In genomic region chr3:193614430-193614829, GRCh38 we compare ENCODE assay signal across 21 cellular contexts. TPM values are rescaled to one million over a fixed set of nuclear protein-coding genes. Genes with fewer than 3 reads are reported as not detected.
A peak's percentile ranks its signal among the peaks of the same experiment; 100 is the strongest.
DNase-seq lines count a peak whose midpoint lies in the region; ATAC-seq and TF ChIP-seq lines count a peak whose summit lies in the region.
"Had no signal": no experiment of that assay in that cellular context is flagged by ENCODE, and none has a peak within 500 bp of the region (broad histone marks: within the 10 kb centered on the region; RNA-seq: fewer than 3 reads in every experiment).

No MANE protein-coding gene starts in this region.

- no peak for TF ChIP-seq POLR2A in tibial nerve (IDR thresholded peaks at IDR 0.05)

- H3K27me3 Mint-ChIP-seq in activated CD8-positive, alpha-beta memory T cell treated with anti-CD3 and anti-CD28 coated beads, Interleukin-2, amount 10 ng/mL, durations not matched to agents 7 days and 5 days, result no peaks in the 10 kb centered on the region
- no peaks in the 10 kb centered on the region for H3K27me3 Mint-ChIP-seq in T-cell
- H3K27me3 Mint-ChIP-seq in activated naive CD8-positive, alpha-beta T cell treated with anti-CD3 and anti-CD28 coated beads, Interleukin-2, amount 50 U/mL, for 24 hours, result no peaks in the 10 kb centered on the region
- H3K27me3 Mint-ChIP-seq: progenitor cell of endocrine pancreas had no signal

- no peaks in the 10 kb centered on the region for H3K4me1 ChIP-seq in osteoblast (ENCODE audit: insufficient read depth, low read length)
- H3K4me1 ChIP-seq in tibial nerve, result peaks cover 0 to 4% (median 0%) of the 10 kb centered on the region in 4 donors
- H3K4me1 ChIP-seq: A549, esophagus muscularis mucosa had no signal

- H3K36me3 ChIP-seq in osteoblast (ENCODE audit: insufficient read depth, low read length) (peaks cover 29% of the 10 kb centered on the region), tibial nerve (peaks cover 0 to 61% (median 0%) of the 10 kb centered on the region in 3 donors)

- H3K4me1 Mint-ChIP-seq in activated CD8-positive, alpha-beta memory T cell treated with anti-CD3 and anti-CD28 coated beads, Interleukin-2, amount 10 ng/mL, durations not matched to agents 7 days and 5 days, result peaks cover 20% of the 10 kb centered on the region
- H3K4me1 Mint-ChIP-seq in T-cell, result peaks cover 25 to 37% (median 28%) of the 10 kb centered on the region in 3 donors
- peaks cover 30% of the 10 kb centered on the region for H3K4me1 Mint-ChIP-seq in activated naive CD8-positive, alpha-beta T cell treated with anti-CD3 and anti-CD28 coated beads, Interleukin-2, amount 50 U/mL, for 24 hours
- H3K4me1 Mint-ChIP-seq in stimulated activated effector memory CD8-positive, alpha-beta T cell treated with anti-CD3 and anti-CD28 coated beads, Interleukin-12 subunit alpha, Interleukin-12 subunit beta, amount 100 ng/mL, for 72 hours, result peaks cover 25% of the 10 kb centered on the region

- ATAC-seq in activated CD8-positive, alpha-beta memory T cell treated with anti-CD3 and anti-CD28 coated beads, Interleukin-2, amount 10 ng/mL, durations not matched to agents 7 days and 5 days, result peak; percentile 74
- peak in 3 of 4 experiments; percentile 41 to 75 (median 53) for ATAC-seq in T-cell (replicated peaks in 1 of 4)
- peak; percentile 81 for ATAC-seq in activated naive CD8-positive, alpha-beta T cell treated with anti-CD3 and anti-CD28 coated beads, Interleukin-2, amount 50 U/mL, for 24 hours
- peak; percentile 60 for ATAC-seq in stimulated activated effector memory CD8-positive, alpha-beta T cell treated with anti-CD3 and anti-CD28 coated beads, Interleukin-12 subunit alpha, Interleukin-12 subunit beta, amount 100 ng/mL, for 72 hours
- ATAC-seq: A549 had no signal

- H3K27ac Mint-ChIP-seq in activated CD8-positive, alpha-beta memory T cell treated with anti-CD3 and anti-CD28 coated beads, Interleukin-2, amount 10 ng/mL, durations not matched to agents 7 days and 5 days, result peak overlapping the region; percentile 78
- H3K27ac Mint-ChIP-seq in T-cell, result peak overlapping the region; percentile 39 to 75
- H3K27ac Mint-ChIP-seq in activated naive CD8-positive, alpha-beta T cell treated with anti-CD3 and anti-CD28 coated beads, Interleukin-2, amount 50 U/mL, for 24 hours, result peak overlapping the region; percentile 53
- peak overlapping the region; percentile 30 for H3K27ac Mint-ChIP-seq in stimulated activated effector memory CD8-positive, alpha-beta T cell treated with anti-CD3 and anti-CD28 coated beads, Interleukin-12 subunit alpha, Interleukin-12 subunit beta, amount 100 ng/mL, for 72 hours

- H3K4me3 Mint-ChIP-seq in activated CD8-positive, alpha-beta memory T cell treated with anti-CD3 and anti-CD28 coated beads, Interleukin-2, amount 10 ng/mL, durations not matched to agents 7 days and 5 days, result no peak overlapping the region
- H3K4me3 Mint-ChIP-seq in T-cell, result peak overlapping the region in 1 of 3 donors; percentile 30
- H3K4me3 Mint-ChIP-seq in activated naive CD8-positive, alpha-beta T cell treated with anti-CD3 and anti-CD28 coated beads, Interleukin-2, amount 50 U/mL, for 24 hours, result no peak overlapping the region
- H3K4me3 Mint-ChIP-seq in stimulated activated effector memory CD8-positive, alpha-beta T cell treated with anti-CD3 and anti-CD28 coated beads, Interleukin-12 subunit alpha, Interleukin-12 subunit beta, amount 100 ng/mL, for 72 hours, result no peak overlapping the region

- no peak overlapping the region for H3K4me3 ChIP-seq in osteoblast (ENCODE audit: insufficient read depth, low read length)
- H3K4me3 ChIP-seq in tibial nerve, result no peak overlapping the region
- H3K4me3 ChIP-seq: A549, esophagus muscularis mucosa, skin epidermis had no signal

- TF ChIP-seq CTCF in osteoblast (IDR thresholded peaks at IDR 0.05; ENCODE audit: extremely low read depth, low read depth, low read length) (no peak), tibial nerve (IDR thresholded peaks at IDR 0.05) (no peak)

- DNase-seq in activated CD8-positive, alpha-beta memory T cell treated with anti-CD3 and anti-CD28 coated beads, Interleukin-2, amount 10 ng/mL, durations not matched to agents 7 days and 5 days, result no peak
- no peak for DNase-seq in activated CD8-positive, alpha-beta memory T cell treated with anti-CD3 and anti-CD28 coated beads, Interleukin-2, amount 50 U/mL, for 48 hours
- DNase-seq in T-cell (no peak), osteoblast (ENCODE audit: insufficient read length, low spot score, missing footprints) (no peak), tibial nerve (ENCODE audit: low spot score in 2 of 2) (no peak), NOMO-1 treated with DMSO at 0.1 percent for 48 hours (lab: John Stamatoyannopoulos, UW; ENCODE audit: unreplicated experiment) (no peak)
- DNase-seq in activated naive CD8-positive, alpha-beta T cell treated with anti-CD3 and anti-CD28 coated beads, Interleukin-2, amount 50 U/mL, for 24 hours, result no peak
- DNase-seq in stimulated activated effector memory CD8-positive, alpha-beta T cell treated with anti-CD3 and anti-CD28 coated beads, Interleukin-12 subunit alpha, Interleukin-12 subunit beta, amount 100 ng/mL, for 72 hours (ENCODE audit: low spot score in 2 of 2), result no peak
- DNase-seq: amniotic stem cell; caudate nucleus; H7; NCI-H1436; NCI-H2171 treated with DMSO at 0.1 percent for 48 hours; NCI-H69; SHP77; stimulated activated CD4-positive, alpha-beta T cell treated with anti-CD3 and anti-CD28 coated beads, Interleukin-2, amount 100 ng/mL, for 48 hours; WERI-Rb-1 had no signal

- 59 to 72% methylated on average over 2 of the region's 2 CpGs for WGBS in tibial nerve, 2 donors

- peaks cover 46% of the 10 kb centered on the region for H3K79me2 ChIP-seq in osteoblast (ENCODE audit: insufficient read depth, low read length)

- H3K27me3 ChIP-seq in osteoblast (ENCODE audit: insufficient read depth, low read length), result no peaks in the 10 kb centered on the region
- H3K27me3 ChIP-seq in tibial nerve, result no peaks in the 10 kb centered on the region
- H3K27me3 ChIP-seq: esophagus muscularis mucosa had no signal

- H3K9me3 ChIP-seq in osteoblast (ENCODE audit: low read depth, low read length), result no peaks in the 10 kb centered on the region
- H3K9me3 ChIP-seq in tibial nerve, result peaks cover 0 to 12% (median 0%) of the 10 kb centered on the region in 4 donors
- H3K9me3 ChIP-seq: A549, esophagus muscularis mucosa had no signal

- H4K20me1 ChIP-seq in osteoblast (ENCODE audit: insufficient read depth, low read length), result peaks cover 9% of the 10 kb centered on the region

- peaks cover 73% of the 10 kb centered on the region for H3K36me3 Mint-ChIP-seq in activated CD8-positive, alpha-beta memory T cell treated with anti-CD3 and anti-CD28 coated beads, Interleukin-2, amount 10 ng/mL, durations not matched to agents 7 days and 5 days
- peaks cover 47% of the 10 kb centered on the region for H3K36me3 Mint-ChIP-seq in T-cell
- peaks cover 78% of the 10 kb centered on the region for H3K36me3 Mint-ChIP-seq in activated naive CD8-positive, alpha-beta T cell treated with anti-CD3 and anti-CD28 coated beads, Interleukin-2, amount 50 U/mL, for 24 hours (ENCODE audit: low read depth)
- H3K36me3 Mint-ChIP-seq in stimulated activated effector memory CD8-positive, alpha-beta T cell treated with anti-CD3 and anti-CD28 coated beads, Interleukin-12 subunit alpha, Interleukin-12 subunit beta, amount 100 ng/mL, for 72 hours, result peaks cover 52% of the 10 kb centered on the region

- POLR2A ChIA-PET in T-cell (lab: Charles Lee), result no interaction called here

- CTCF ChIA-PET in activated CD8-positive, alpha-beta memory T cell treated with anti-CD3 and anti-CD28 coated beads, Interleukin-2, amount 10 ng/mL, durations not matched to agents 7 days and 5 days (lab: Charles Lee), result no interaction called here
- CTCF ChIA-PET in T-cell (lab: Charles Lee), result no interaction called here

- peaks cover 3% of the 10 kb centered on the region for H3K9me3 Mint-ChIP-seq in activated CD8-positive, alpha-beta memory T cell treated with anti-CD3 and anti-CD28 coated beads, Interleukin-2, amount 10 ng/mL, durations not matched to agents 7 days and 5 days (ENCODE audit: low read depth)
- H3K9me3 Mint-ChIP-seq in T-cell, result peaks cover 0 to 4% (median 3%) of the 10 kb centered on the region in 3 donors
- peaks cover 8% of the 10 kb centered on the region for H3K9me3 Mint-ChIP-seq in activated naive CD8-positive, alpha-beta T cell treated with anti-CD3 and anti-CD28 coated beads, Interleukin-2, amount 50 U/mL, for 24 hours
- H3K9me3 Mint-ChIP-seq in stimulated activated effector memory CD8-positive, alpha-beta T cell treated with anti-CD3 and anti-CD28 coated beads, Interleukin-12 subunit alpha, Interleukin-12 subunit beta, amount 100 ng/mL, for 72 hours, result peaks cover 2% of the 10 kb centered on the region

- H2AFZ ChIP-seq in osteoblast (ENCODE audit: low read length), result no peak overlapping the region

- H3K27ac ChIP-seq in osteoblast (ENCODE audit: low read depth, low read length) (no peak overlapping the region), tibial nerve (no peak overlapping the region)
- H3K27ac ChIP-seq: A549, esophagus muscularis mucosa, skin epidermis, WERI-Rb-1 had no signal

- no peak for TF ChIP-seq EP300 in tibial nerve (IDR thresholded peaks at IDR 0.05)

- H3K4me2 ChIP-seq in osteoblast (ENCODE audit: insufficient read depth, low read length), result no peak overlapping the region
- H3K4me2 ChIP-seq: A549 had no signal

RNA-seq across cellular contexts. Expression of gene OPA1, which starts 21.4 kb away (rescaled TPM):
- 10 to 100 TPM; 56.5 to 61.7 TPM for total RNA-seq in activated CD8-positive, alpha-beta memory T cell treated with anti-CD3 and anti-CD28 coated beads, Interleukin-2, amount 10 ng/mL, durations not matched to agents 7 days and 5 days
- total RNA-seq in T-cell (10 to 100 TPM; 40.5 to 56.1 (median 41.9) TPM), osteoblast (77.4 and 87.2 TPM in 2 replicates), tibial nerve (10 to 100 TPM; 37.7 to 44.7 (median 40.4) TPM)

RNA-seq across cellular contexts. Expression of gene ATP13A4, which starts 59.7 kb away (rescaled TPM):
- total RNA-seq in activated CD8-positive, alpha-beta memory T cell treated with anti-CD3 and anti-CD28 coated beads, Interleukin-2, amount 10 ng/mL, durations not matched to agents 7 days and 5 days, result 1 to 10 TPM; 3.7 to 6.5 TPM
- total RNA-seq in T-cell, result 1 to 10 TPM; 1.7 to 3.5 (median 2.0) TPM
- total RNA-seq in osteoblast, result 0.29 TPM in 1 of 2 replicates, not detected in the other
- 1 to 10 TPM in 3 of 4 donors, under 1 TPM in 1; 0.21 to 6.3 (median 1.6) TPM for total RNA-seq in tibial nerve
